9 cellular contexts compared by ENCODE assay signal in the genomic region with DNA sequence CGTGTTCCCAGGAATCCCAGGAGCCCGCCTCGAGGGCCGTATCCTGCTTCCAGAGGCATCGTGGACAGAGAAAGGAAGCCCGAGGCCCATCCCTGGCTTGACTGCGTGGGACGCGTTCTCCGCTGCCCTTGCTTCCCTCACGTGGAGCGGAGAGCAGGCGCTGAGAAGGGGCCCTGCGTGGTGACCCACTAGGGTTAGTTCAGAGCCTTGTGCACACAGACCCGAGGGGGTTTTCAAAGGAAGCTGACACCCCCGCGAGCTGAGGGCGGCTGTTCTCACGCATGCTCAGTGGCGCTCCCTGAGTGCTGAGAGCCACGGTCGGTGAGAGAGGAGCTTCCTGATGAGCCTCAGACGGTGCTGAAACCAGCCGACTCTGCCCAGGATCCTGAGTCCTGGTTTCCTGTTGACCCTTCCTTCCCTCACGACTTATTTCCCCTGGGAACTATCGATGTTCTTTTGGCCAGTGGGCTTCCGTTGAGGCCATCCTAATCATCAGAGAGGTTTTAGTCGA. TPM values are rescaled to one million over a fixed set of nuclear protein-coding genes. Genes with fewer than 3 reads are reported as not detected.
DNase-seq lines count a peak whose midpoint lies in the region; ATAC-seq, FAIRE-seq and TF ChIP-seq lines count a peak whose summit lies in the region.
"Had no signal": no experiment of that assay in that cellular context is flagged by ENCODE, and none has a peak within 500 bp of the region (broad histone marks: within the 10 kb centered on the region; RNA-seq: fewer than 3 reads in every experiment).

No MANE protein-coding gene starts in this region.

- TF ChIP-seq CTCF in breast epithelium (IDR thresholded peaks at IDR 0.05) (no peak), mammary epithelial cell (conservative IDR thresholded peaks at IDR 0.05 in 1 of 2, IDR thresholded peaks at IDR 0.05 in 1 of 2; ENCODE audit: extremely low read depth in 1 of 2, insufficient read depth in 1 of 2, low read depth in 1 of 2, low read length in 2 of 2) (no peak), natural killer cell (IDR thresholded peaks at IDR 0.05) (no peak)

- in situ Hi-C loops in mammary epithelial cell (cut with MboI; ENCODE audit: low sequenced_read_pairs in 2 of 2), result no loop called here

- no peaks in the 10 kb centered on the region for H3K36me3 Mint-ChIP-seq in natural killer cell

- WGBS in mammary epithelial cell (ENCODE audit: low coverage, missing lambda C conversion rate), result 80% methylated on average over 23 of the region's 28 CpGs

- H3K4me3 ChIP-seq in breast epithelium, result peak overlapping the region; percentile 4 to 48 (median 5)
- no peak overlapping the region for H3K4me3 ChIP-seq in mammary epithelial cell (replicated peaks in 1 of 3; ENCODE audit: insufficient read depth in 1 of 3, low read depth in 2 of 3, low read length in 3 of 3)

- H3K27me3 ChIP-seq in breast epithelium, result no peaks in the 10 kb centered on the region
- H3K27me3 ChIP-seq in mammary epithelial cell (ENCODE audit: insufficient read depth, low read length), result no peaks in the 10 kb centered on the region

- H3K27ac Mint-ChIP-seq in natural killer cell, result peak overlapping the region; percentile 68 to 71

- H3K9me3 Mint-ChIP-seq in natural killer cell, result no peaks in the 10 kb centered on the region

- intact Hi-C loops in breast epithelium (cut with DNase I; ENCODE audit: low total_unique reads) (no loop called here), mammary epithelial cell (cut with micrococcal nuclease) (no loop called here), natural killer cell (cut with micrococcal nuclease) (no loop called here)

- H3K36me3 ChIP-seq in breast epithelium (no peaks in the 10 kb centered on the region), mammary epithelial cell (ENCODE audit: insufficient read depth, low read length) (no peaks in the 10 kb centered on the region)

- H3K27me3 Mint-ChIP-seq in natural killer cell (ENCODE audit: low read depth in 2 of 2), result peaks cover 0 to 7% of the 10 kb centered on the region in 2 donors

- no peaks in the 10 kb centered on the region for H3K79me2 ChIP-seq in mammary epithelial cell (ENCODE audit: insufficient read depth, low read length)

- H3K27ac ChIP-seq in breast epithelium (no peak overlapping the region), mammary epithelial cell (ENCODE audit: insufficient read depth, low read depth, low read length) (no peak overlapping the region)

- no peaks in the 10 kb centered on the region for H3K4me1 ChIP-seq in breast epithelium
- no peaks in the 10 kb centered on the region for H3K4me1 ChIP-seq in mammary epithelial cell (ENCODE audit: insufficient read depth, low read length)

- no peak for TF ChIP-seq POLR2A in breast epithelium (IDR thresholded peaks at IDR 0.05)

- FAIRE-seq in HTR-8/SVneo (lab: Jason Lieb, UNC), result no peak

- no peak overlapping the region for H3K9ac ChIP-seq in mammary epithelial cell (ENCODE audit: insufficient read depth, low read length)

- BruUV-seq in mammary epithelial cell (replicated peaks; lab: Mats Ljungman, UMichigan), result no TSS peak

- no peak overlapping the region for H3K4me2 ChIP-seq in mammary epithelial cell (ENCODE audit: insufficient read depth, low read depth, low read length)

- H3K4me1 Mint-ChIP-seq in natural killer cell, result peaks cover 41 to 42% of the 10 kb centered on the region in 2 donors

- dilution Hi-C loops in mammary epithelial cell (cut with HindIII; ENCODE audit: low sequenced_read_pairs), result no loop called here

- CTCF ChIA-PET in mammary epithelial cell (lab: Charles Lee; ENCODE audit: low non-redundant PET), result no interaction called here

- no peak overlapping the region for H2AFZ ChIP-seq in mammary epithelial cell (ENCODE audit: low read depth, low read length)

- DNase-seq in breast epithelium (ENCODE audit: low spot score in 2 of 2), result no peak
- no peak for DNase-seq in mammary epithelial cell
- DNase-seq in activated T-cell treated with anti-CD3 and anti-CD28 coated beads for 48 hours (ENCODE audit: low read depth), result peak; percentile 46
- peak; percentile 40 for DNase-seq in natural killer cell
- no peak for DNase-seq in occipital lobe (lab: John Stamatoyannopoulos, UW)
- DNase-seq in left lobe of liver (ENCODE audit: low spot score), result no peak
- no peak for DNase-seq in HTR-8/SVneo (ENCODE audit: insufficient read length, low spot score)

- H3K9me3 ChIP-seq in breast epithelium, result no peaks in the 10 kb centered on the region
- H3K9me3 ChIP-seq in mammary epithelial cell (replicated peaks; ENCODE audit: insufficient read depth, low read length), result peaks cover 3% of the 10 kb centered on the region

- H3K4me3 Mint-ChIP-seq in natural killer cell, result peak overlapping the region; percentile 83

- ATAC-seq in HG03469 (IDR thresholded peaks at IDR 0.05; ENCODE audit: unreplicated experiment) (peak; percentile 16), natural killer cell (peak; percentile 73 to 91 (median 86)), left lobe of liver (no peak)

- no peaks in the 10 kb centered on the region for H4K20me1 ChIP-seq in mammary epithelial cell (ENCODE audit: insufficient read depth, low read length)

RNA-seq across cellular contexts. Expression of gene CCR6, which starts 28.9 kb away (rescaled TPM):
- total RNA-seq in breast epithelium (under 1 TPM in 1 of 3 donors, not detected in 2; 0.73 TPM), mammary epithelial cell (not detected), natural killer cell (under 1 TPM in 1 of 3 donors, not detected in 2; 0.23 TPM), occipital lobe (not detected), left lobe of liver (not detected)
- polyA plus RNA-seq in mammary epithelial cell, result not detected
- not detected for polyA minus RNA-seq in mammary epithelial cell
- total RNA-seq: pulmonary artery endothelial cell had no signal

Comparison
In these comparisons a context has a peak if more than half of its experiments do, and no peak if none do; other contexts are left out.
1. H3K4me3 ChIP-seq: peak in breast epithelium (3 of 3); none in mammary epithelial cell (0 of 3).
2. DNase-seq: peak in activated T-cell treated with anti-CD3 and anti-CD28 coated beads for 48 hours (single experiment) and natural killer cell (single experiment); none in breast epithelium (0 of 2), mammary epithelial cell (single experiment), occipital lobe (single experiment), left lobe of liver (single experiment) and HTR-8/SVneo (single experiment).